9 cellular contexts compared by ENCODE assay signal in genomic region chr15:88913850-88914169, GRCh38. TPM values are rescaled to one million over a fixed set of nuclear protein-coding genes. Genes with fewer than 3 reads are reported as not detected.
DNase-seq lines count a peak whose midpoint lies in the region; ATAC-seq, FAIRE-seq and TF ChIP-seq lines count a peak whose summit lies in the region.
"Had no signal": no experiment of that assay in that cellular context is flagged by ENCODE, and none has a peak within 500 bp of the region (broad histone marks: within the 10 kb centered on the region; RNA-seq: fewer than 3 reads in every experiment).

No MANE protein-coding gene starts in this region.

- peaks cover 31% of the 10 kb centered on the region for H3K4me1 ChIP-seq in A549
- peaks cover 38% of the 10 kb centered on the region for H3K4me1 ChIP-seq in astrocyte (ENCODE audit: insufficient read depth, low read length)
- peaks cover 12% of the 10 kb centered on the region for H3K4me1 ChIP-seq in mesodermal cell (ENCODE audit: control insufficient read depth, insufficient read depth, low read length, poor library complexity, severe bottlenecking)

- peak in 1 of 2 experiments; percentile 62 for DNase-seq in A549 (ENCODE audit: low read depth in 1 of 2, low spot score in 1 of 2)
- DNase-seq in HFF-Myc (ENCODE audit: extremely low read depth, low read depth) = no peak
- no peak for DNase-seq in astrocyte (ENCODE audit: low read depth)
- DNase-seq in LoVo (ENCODE audit: low spot score) = no peak
- DNase-seq in 8988T = no peak
- no peak for DNase-seq in DMS114 treated with DMSO at 0.1 percent for 48 hours (lab: John Stamatoyannopoulos, UW; ENCODE audit: unreplicated experiment)
- DNase-seq: cerebellar nuclear complex had no signal

- FAIRE-seq in A549 (lab: Jason Lieb, UNC) (no peak), astrocyte (lab: Jason Lieb, UNC) (no peak)

- peaks cover 41% of the 10 kb centered on the region for H3K4me1 Mint-ChIP-seq in astrocyte (ENCODE audit: low read depth, unreplicated experiment)

- WGBS in A549 (ENCODE audit: missing lambda C conversion rate) = 63% methylated on average over 4 of the region's 4 CpGs
- WGBS in mesodermal cell (ENCODE audit: insufficient coverage in 2 of 2), 2 experiments = 90% methylated on average over 2 of the region's 4 CpGs; no CpG with 5 or more reads in 1 of the 2 experiments

- POLR2A ChIA-PET in A549 (lab: Yijun Ruan, JAX) = interaction anchor here (0.5 to 3.4 kb wide), 9 partner anchors 9 to 869 kb away, joined by 3 to 40 read pairs (median 5); no protein-coding TSS in a partner anchor

- no peak for ATAC-seq in A549
- ATAC-seq in HG02852 (IDR thresholded peaks at IDR 0.05; ENCODE audit: unreplicated experiment) = no peak

- peak overlapping the region; percentile 92 for H3K4me3 Mint-ChIP-seq in astrocyte (ENCODE audit: unreplicated experiment)

- H3K4me2 ChIP-seq in A549 (peak overlapping the region; percentile 88), astrocyte (ENCODE audit: low read length) (peak overlapping the region; percentile 100)

- TF ChIP-seq CTCF in A549 (IDR thresholded peaks at IDR 0.05) (no peak), HFF-Myc (IDR thresholded peaks at IDR 0.05; ENCODE audit: low read depth, low read length, missing control alignments) (no peak), astrocyte (IDR thresholded peaks at IDR 0.05; ENCODE audit: insufficient read depth, low read depth, low read length) (no peak)

- H3K36me3 ChIP-seq in astrocyte (ENCODE audit: insufficient read depth, low read length) = peaks cover 11% of the 10 kb centered on the region
- peaks cover 22% of the 10 kb centered on the region for H3K36me3 ChIP-seq in mesodermal cell (ENCODE audit: control insufficient read depth, insufficient read depth, low read length)

- H3K27ac ChIP-seq in A549 (peak overlapping the region; percentile 73 to 89), astrocyte (ENCODE audit: low read depth, low read length) (peak overlapping the region; percentile 88), mesodermal cell (ENCODE audit: low read depth, low read length, severe bottlenecking) (no peak overlapping the region)

- no peaks in the 10 kb centered on the region for H3K27me3 ChIP-seq in astrocyte (ENCODE audit: insufficient read depth, low read length)

- peaks cover 2% of the 10 kb centered on the region for H3K9me3 Mint-ChIP-seq in astrocyte (ENCODE audit: unreplicated experiment)

- peaks cover 34% of the 10 kb centered on the region for H4K20me1 ChIP-seq in astrocyte (ENCODE audit: insufficient read depth, low read length)

- H3K4me3 ChIP-seq in A549 (peak overlapping the region; percentile 66), HFF-Myc (replicated peaks; ENCODE audit: low read depth, low read length) (peak overlapping the region; percentile 57), astrocyte (ENCODE audit: insufficient read depth, low read depth, low read length) (peak overlapping the region; percentile 86), mesodermal cell (ENCODE audit: extremely low read depth, insufficient read depth, low read length, poor library complexity, severe bottlenecking) (peak overlapping the region; percentile 86)

- H3K27ac Mint-ChIP-seq in astrocyte (ENCODE audit: unreplicated experiment) = no peak overlapping the region

- H3K9ac ChIP-seq in astrocyte (ENCODE audit: low read length) = peak overlapping the region; percentile 95

- H3K79me2 ChIP-seq in astrocyte (ENCODE audit: insufficient read depth, low read length) = peaks cover 41% of the 10 kb centered on the region

- TF ChIP-seq POLR2A in A549 (IDR thresholded peaks at IDR 0.05; ENCODE audit: low read length) = no peak

- no peak for TF ChIP-seq EP300 in A549 (IDR thresholded peaks at IDR 0.05)

- no peaks in the 10 kb centered on the region for H3K27me3 Mint-ChIP-seq in astrocyte (ENCODE audit: low read depth, unreplicated experiment)

- no peak for TF ChIP-seq RAD21 in A549 (conservative IDR thresholded peaks at IDR 0.05 in 1 of 2, IDR thresholded peaks at IDR 0.05 in 1 of 2)

- H2AFZ ChIP-seq in astrocyte (ENCODE audit: low read depth, low read length) = peak overlapping the region; percentile 54

- H3K36me3 Mint-ChIP-seq in astrocyte (ENCODE audit: low read depth, unreplicated experiment) = peaks cover 8% of the 10 kb centered on the region

- CTCF ChIA-PET in A549 (lab: Yijun Ruan, JAX) = interaction anchor here (1.0 to 32.8 kb wide), 3 partner anchors 9 to 107 kb away, joined by 3 to 851 read pairs (median 138); no protein-coding TSS in a partner anchor

- no peaks in the 10 kb centered on the region for H3K9me3 ChIP-seq in A549
- no peaks in the 10 kb centered on the region for H3K9me3 ChIP-seq in astrocyte (ENCODE audit: insufficient read depth, low read depth, low read length)
- H3K9me3 ChIP-seq in mesodermal cell (ENCODE audit: control insufficient read depth, low read length) = no peaks in the 10 kb centered on the region

TF ChIP-seq in A549, 52 proteins besides CTCF, POLR2A, EP300 and RAD21:
- no peak for TF ChIP-seq CHD4 (IDR thresholded peaks at IDR 0.05; ENCODE audit: borderline replicate concordance)
- no peak for TF ChIP-seq ZSCAN20 (CRISPR knock-in tag; IDR thresholded peaks at IDR 0.05)
- no peak for TF ChIP-seq CBX2 (IDR thresholded peaks at IDR 0.05; ENCODE audit: borderline replicate concordance, low read depth)
- no peak for TF ChIP-seq ZFP36 (IDR thresholded peaks at IDR 0.05; ENCODE audit: borderline replicate concordance, partially characterized antibody)
- TF ChIP-seq NPAS2 (CRISPR knock-in tag; IDR thresholded peaks at IDR 0.05; ENCODE audit: borderline replicate concordance) = no peak
- TF ChIP-seq, protein P1, sequence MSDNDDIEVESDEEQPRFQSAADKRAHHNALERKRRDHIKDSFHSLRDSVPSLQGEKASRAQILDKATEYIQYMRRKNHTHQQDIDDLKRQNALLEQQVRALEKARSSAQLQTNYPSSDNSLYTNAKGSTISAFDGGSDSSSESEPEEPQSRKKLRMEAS (IDR thresholded peaks at IDR 0.05) = no peak
- no peak for TF ChIP-seq SMC3 (IDR thresholded peaks at IDR 0.05)
- no peak for TF ChIP-seq RNF2 (IDR thresholded peaks at IDR 0.05; ENCODE audit: borderline replicate concordance, low read depth)

RNA-seq across cellular contexts. Expression of gene MFGE8, which starts 0.6 kb away (rescaled TPM):
- polyA plus RNA-seq in A549 (2011; rRNA removed) (206 and 213 TPM in 2 replicates), A549 (2017; fragmentation: RNase III; extraction: RNeasy Plus Mini Kit Qiagen cat#74134 plus additional on column Dnase treatment) (403 to 506 TPM (median 446 TPM) in 3 replicates)
- polyA plus RNA-seq in A549 (2012; cell fraction: cytosol; rRNA removed) = 330 and 384 TPM in 2 replicates
- 1,238 and 1,252 TPM in 2 replicates for polyA plus RNA-seq in A549 (2012; cell fraction: nucleus; rRNA removed)
- polyA minus RNA-seq in A549 (2011; rRNA and poly(A)+ RNA removed) = 165 and 194 TPM in 2 replicates
- total RNA-seq in astrocyte = 276 and 302 TPM in 2 replicates
- polyA plus RNA-seq in mesodermal cell (2013, experiment 1 of 2) = 379 TPM
- polyA plus RNA-seq in mesodermal cell (2013, experiment 2 of 2) = 378 TPM

RNA-seq across cellular contexts. Expression of gene HAPLN3, which starts 18.5 kb away (rescaled TPM):
- polyA plus RNA-seq in A549 (2011; rRNA removed) (7.5 and 8.5 TPM in 2 replicates), A549 (2017; fragmentation: RNase III; extraction: RNeasy Plus Mini Kit Qiagen cat#74134 plus additional on column Dnase treatment) (39.7 to 54.3 TPM (median 45.3 TPM) in 3 replicates)
- polyA plus RNA-seq in A549 (2012; cell fraction: cytosol; rRNA removed) = 45.3 and 47.5 TPM in 2 replicates
- polyA plus RNA-seq in A549 (2012; cell fraction: nucleus; rRNA removed) = 188 and 231 TPM in 2 replicates
- polyA minus RNA-seq in A549 (2011; rRNA and poly(A)+ RNA removed) = 5.4 and 5.8 TPM in 2 replicates
- 6.8 and 8.2 TPM in 2 replicates for total RNA-seq in astrocyte
- 10.2 TPM for polyA plus RNA-seq in mesodermal cell (2013, experiment 1 of 2)
- polyA plus RNA-seq in mesodermal cell (2013, experiment 2 of 2) = 10.7 TPM
